1 cellular context compared by ENCODE assay signal in the genomic region with DNA sequence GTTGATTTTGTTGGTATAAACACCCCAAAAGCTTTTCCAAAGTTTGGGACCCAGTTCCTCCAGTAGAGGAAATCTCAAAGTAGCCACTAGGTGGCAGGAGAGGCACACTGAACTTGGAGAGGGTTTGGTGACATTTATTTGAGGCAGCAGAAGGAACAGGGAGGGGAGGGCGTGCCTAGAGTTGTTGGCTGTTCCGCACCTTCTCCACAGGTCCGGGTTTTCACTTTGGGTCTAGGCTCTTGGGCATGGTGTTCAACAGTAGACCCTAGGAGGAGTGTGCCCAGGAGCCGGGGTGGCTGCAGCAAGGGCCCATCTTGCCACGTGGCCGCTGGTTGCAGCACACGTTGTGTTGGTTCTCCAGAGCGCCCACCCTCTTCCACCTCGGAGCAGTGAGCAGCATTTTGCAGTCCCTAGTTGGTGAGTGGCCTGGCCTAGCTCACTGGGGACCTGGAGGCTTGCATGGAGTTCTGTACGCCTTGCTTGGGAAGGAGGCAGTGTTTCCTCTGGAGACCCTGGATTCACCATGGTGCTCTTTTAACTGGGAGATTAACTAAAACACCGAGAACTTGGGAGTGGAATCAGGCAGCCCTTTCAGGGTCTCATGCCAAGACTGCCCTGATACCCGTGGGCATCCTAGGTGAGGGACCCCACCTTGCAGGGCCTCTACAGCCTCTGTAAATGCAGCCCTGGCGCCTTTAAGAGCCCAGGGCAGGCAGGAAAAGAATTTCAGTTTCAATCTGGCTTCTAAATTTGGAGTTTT.
TF ChIP-seq lines count a peak whose summit lies in the region.

No MANE protein-coding gene starts in this region.

TF ChIP-seq in K562, 482 proteins besides CTCF, POLR2A, EP300 and RAD21 (continued from another document and continues in another):
- TF ChIP-seq, protein P1, sequence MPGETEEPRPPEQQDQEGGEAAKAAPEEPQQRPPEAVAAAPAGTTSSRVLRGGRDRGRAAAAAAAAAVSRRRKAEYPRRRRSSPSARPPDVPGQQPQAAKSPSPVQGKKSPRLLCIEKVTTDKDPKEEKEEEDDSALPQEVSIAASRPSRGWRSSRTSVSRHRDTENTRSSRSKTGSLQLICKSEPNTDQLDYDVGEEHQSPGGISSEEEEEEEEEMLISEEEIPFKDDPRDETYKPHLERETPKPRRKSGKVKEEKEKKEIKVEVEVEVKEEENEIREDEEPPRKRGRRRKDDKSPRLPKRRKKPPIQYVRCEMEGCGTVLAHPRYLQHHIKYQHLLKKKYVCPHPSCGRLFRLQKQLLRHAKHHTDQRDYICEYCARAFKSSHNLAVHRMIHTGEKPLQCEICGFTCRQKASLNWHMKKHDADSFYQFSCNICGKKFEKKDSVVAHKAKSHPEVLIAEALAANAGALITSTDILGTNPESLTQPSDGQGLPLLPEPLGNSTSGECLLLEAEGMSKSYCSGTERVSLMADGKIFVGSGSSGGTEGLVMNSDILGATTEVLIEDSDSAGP (CRISPR knock-in tag; IDR thresholded peaks at IDR 0.05), result peak; percentile 85
- TF ChIP-seq TARDBP (IDR thresholded peaks at IDR 0.05) (peak; percentile 17; the same call in 1 of the 2 replicates), JUND (IDR thresholded peaks at IDR 0.05; ENCODE audit: borderline replicate concordance, low read depth, low read length) (peak; percentile 30; the same call in 1 of the 2 replicates), JUND (tag; IDR thresholded peaks at IDR 0.05; ENCODE audit: borderline replicate concordance, low read depth, low read length) (peak; percentile 12; the same call in 1 of the 3 replicates), SNRNP70 (optimal IDR thresholded peaks at IDR 0.05; ENCODE audit: low read depth, low read length) (no peak), SMAD3 (CRISPR knock-in tag; conservative IDR thresholded peaks at IDR 0.05) (no peak), PRPF4 (IDR thresholded peaks at IDR 0.05; ENCODE audit: insufficient read depth, low read depth, low read length, poor library complexity, severe bottlenecking) (no peak), ZFP36 (IDR thresholded peaks at IDR 0.05; ENCODE audit: low read depth, low read length, partially characterized antibody) (no peak), ZNF165 (CRISPR knock-in tag; IDR thresholded peaks at IDR 0.05; ENCODE audit: borderline replicate concordance) (no peak), ZFX (CRISPR knock-in tag; IDR thresholded peaks at IDR 0.05) (no peak), TEAD2 (tag; IDR thresholded peaks at IDR 0.05) (no peak), ZNF717 (CRISPR knock-in tag; IDR thresholded peaks at IDR 0.05) (no peak), MYC (IDR thresholded peaks at IDR 0.05; ENCODE audit: low read depth, low read length) (peak; percentile 82), MYC (CRISPR knock-in tag; IDR thresholded peaks at IDR 0.05; ENCODE audit: borderline replicate concordance, low read depth) (peak; percentile 90; the same call in 1 of the 2 replicates), NELFE (IDR thresholded peaks at IDR 0.05; ENCODE audit: insufficient read depth, insufficient read length) (no peak), KLF13 (tag; IDR thresholded peaks at IDR 0.05; ENCODE audit: borderline replicate concordance, low read depth) (peak; percentile 72; the same call in 1 of the 2 replicates), ZNF551 (CRISPR knock-in tag; IDR thresholded peaks at IDR 0.05) (no peak), SREBF2 (CRISPR knock-in tag; IDR thresholded peaks at IDR 0.05) (no peak), MAZ (CRISPR knock-in tag; conservative IDR thresholded peaks at IDR 0.05 in 1 of 2, IDR thresholded peaks at IDR 0.05 in 1 of 2) (peak; percentile 6 to 83; a peak in 3 of 4 replicates), ATF1 (CRISPR knock-in tag; IDR thresholded peaks at IDR 0.05) (no peak), ATF1 (tag; IDR thresholded peaks at IDR 0.05) (no peak)
- TF ChIP-seq, protein P2, sequence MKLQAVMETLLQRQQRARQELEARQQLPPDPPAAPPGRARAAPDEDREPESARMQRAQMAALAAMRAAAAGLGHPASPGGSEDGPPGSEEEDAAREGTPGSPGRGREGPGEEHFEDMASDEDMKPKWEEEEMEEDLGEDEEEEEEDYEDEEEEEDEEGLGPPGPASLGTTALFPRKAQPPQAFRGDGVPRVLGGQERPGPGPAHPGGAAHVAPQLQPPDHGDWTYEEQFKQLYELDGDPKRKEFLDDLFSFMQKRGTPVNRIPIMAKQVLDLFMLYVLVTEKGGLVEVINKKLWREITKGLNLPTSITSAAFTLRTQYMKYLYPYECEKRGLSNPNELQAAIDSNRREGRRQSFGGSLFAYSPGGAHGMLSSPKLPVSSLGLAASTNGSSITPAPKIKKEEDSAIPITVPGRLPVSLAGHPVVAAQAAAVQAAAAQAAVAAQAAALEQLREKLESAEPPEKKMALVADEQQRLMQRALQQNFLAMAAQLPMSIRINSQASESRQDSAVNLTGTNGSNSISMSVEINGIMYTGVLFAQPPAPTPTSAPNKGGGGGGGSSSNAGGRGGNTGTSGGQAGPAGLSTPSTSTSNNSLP (IDR thresholded peaks at IDR 0.05; ENCODE audit: borderline replicate concordance, low read depth, low read length), result no peak
- TF ChIP-seq, protein P3, sequence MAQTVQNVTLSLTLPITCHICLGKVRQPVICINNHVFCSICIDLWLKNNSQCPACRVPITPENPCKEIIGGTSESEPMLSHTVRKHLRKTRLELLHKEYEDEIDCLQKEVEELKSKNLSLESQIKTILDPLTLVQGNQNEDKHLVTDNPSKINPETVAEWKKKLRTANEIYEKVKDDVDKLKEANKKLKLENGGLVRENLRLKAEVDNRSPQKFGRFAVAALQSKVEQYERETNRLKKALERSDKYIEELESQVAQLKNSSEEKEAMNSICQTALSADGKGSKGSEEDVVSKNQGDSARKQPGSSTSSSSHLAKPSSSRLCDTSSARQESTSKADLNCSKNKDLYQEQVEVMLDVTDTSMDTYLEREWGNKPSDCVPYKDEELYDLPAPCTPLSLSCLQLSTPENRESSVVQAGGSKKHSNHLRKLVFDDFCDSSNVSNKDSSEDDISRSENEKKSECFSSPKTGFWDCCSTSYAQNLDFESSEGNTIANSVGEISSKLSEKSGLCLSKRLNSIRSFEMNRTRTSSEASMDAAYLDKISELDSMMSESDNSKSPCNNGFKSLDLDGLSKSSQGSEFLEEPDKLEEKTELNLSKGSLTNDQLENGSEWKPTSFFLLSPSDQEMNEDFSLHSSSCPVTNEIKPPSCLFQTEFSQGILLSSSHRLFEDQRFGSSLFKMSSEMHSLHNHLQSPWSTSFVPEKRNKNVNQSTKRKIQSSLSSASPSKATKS (CRISPR knock-in tag; IDR thresholded peaks at IDR 0.05), result no peak
- TF ChIP-seq, protein P4, sequence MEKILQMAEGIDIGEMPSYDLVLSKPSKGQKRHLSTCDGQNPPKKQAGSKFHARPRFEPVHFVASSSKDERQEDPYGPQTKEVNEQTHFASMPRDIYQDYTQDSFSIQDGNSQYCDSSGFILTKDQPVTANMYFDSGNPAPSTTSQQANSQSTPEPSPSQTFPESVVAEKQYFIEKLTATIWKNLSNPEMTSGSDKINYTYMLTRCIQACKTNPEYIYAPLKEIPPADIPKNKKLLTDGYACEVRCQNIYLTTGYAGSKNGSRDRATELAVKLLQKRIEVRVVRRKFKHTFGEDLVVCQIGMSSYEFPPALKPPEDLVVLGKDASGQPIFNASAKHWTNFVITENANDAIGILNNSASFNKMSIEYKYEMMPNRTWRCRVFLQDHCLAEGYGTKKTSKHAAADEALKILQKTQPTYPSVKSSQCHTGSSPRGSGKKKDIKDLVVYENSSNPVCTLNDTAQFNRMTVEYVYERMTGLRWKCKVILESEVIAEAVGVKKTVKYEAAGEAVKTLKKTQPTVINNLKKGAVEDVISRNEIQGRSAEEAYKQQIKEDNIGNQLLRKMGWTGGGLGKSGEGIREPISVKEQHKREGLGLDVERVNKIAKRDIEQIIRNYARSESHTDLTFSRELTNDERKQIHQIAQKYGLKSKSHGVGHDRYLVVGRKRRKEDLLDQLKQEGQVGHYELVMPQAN (IDR thresholded peaks at IDR 0.05; ENCODE audit: borderline replicate concordance), result peak; percentile 45; the same call in 1 of the 2 replicates
- TF ChIP-seq, protein P5, sequence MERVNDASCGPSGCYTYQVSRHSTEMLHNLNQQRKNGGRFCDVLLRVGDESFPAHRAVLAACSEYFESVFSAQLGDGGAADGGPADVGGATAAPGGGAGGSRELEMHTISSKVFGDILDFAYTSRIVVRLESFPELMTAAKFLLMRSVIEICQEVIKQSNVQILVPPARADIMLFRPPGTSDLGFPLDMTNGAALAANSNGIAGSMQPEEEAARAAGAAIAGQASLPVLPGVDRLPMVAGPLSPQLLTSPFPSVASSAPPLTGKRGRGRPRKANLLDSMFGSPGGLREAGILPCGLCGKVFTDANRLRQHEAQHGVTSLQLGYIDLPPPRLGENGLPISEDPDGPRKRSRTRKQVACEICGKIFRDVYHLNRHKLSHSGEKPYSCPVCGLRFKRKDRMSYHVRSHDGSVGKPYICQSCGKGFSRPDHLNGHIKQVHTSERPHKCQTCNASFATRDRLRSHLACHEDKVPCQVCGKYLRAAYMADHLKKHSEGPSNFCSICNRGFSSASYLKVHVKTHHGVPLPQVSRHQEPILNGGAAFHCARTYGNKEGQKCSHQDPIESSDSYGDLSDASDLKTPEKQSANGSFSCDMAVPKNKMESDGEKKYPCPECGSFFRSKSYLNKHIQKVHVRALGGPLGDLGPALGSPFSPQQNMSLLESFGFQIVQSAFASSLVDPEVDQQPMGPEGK (CRISPR knock-in tag; IDR thresholded peaks at IDR 0.05; ENCODE audit: borderline replicate concordance), result 0 out of 2 replicates have a peak, but pooled peaks have one; percentile 44
- TF ChIP-seq, protein P6, sequence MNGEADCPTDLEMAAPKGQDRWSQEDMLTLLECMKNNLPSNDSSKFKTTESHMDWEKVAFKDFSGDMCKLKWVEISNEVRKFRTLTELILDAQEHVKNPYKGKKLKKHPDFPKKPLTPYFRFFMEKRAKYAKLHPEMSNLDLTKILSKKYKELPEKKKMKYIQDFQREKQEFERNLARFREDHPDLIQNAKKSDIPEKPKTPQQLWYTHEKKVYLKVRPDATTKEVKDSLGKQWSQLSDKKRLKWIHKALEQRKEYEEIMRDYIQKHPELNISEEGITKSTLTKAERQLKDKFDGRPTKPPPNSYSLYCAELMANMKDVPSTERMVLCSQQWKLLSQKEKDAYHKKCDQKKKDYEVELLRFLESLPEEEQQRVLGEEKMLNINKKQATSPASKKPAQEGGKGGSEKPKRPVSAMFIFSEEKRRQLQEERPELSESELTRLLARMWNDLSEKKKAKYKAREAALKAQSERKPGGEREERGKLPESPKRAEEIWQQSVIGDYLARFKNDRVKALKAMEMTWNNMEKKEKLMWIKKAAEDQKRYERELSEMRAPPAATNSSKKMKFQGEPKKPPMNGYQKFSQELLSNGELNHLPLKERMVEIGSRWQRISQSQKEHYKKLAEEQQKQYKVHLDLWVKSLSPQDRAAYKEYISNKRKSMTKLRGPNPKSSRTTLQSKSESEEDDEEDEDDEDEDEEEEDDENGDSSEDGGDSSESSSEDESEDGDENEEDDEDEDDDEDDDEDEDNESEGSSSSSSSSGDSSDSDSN (IDR thresholded peaks at IDR 0.05; ENCODE audit: borderline replicate concordance in 1 of 2, low read depth in 2 of 2, low read length in 2 of 2), result no peak
- TF ChIP-seq, protein P7, sequence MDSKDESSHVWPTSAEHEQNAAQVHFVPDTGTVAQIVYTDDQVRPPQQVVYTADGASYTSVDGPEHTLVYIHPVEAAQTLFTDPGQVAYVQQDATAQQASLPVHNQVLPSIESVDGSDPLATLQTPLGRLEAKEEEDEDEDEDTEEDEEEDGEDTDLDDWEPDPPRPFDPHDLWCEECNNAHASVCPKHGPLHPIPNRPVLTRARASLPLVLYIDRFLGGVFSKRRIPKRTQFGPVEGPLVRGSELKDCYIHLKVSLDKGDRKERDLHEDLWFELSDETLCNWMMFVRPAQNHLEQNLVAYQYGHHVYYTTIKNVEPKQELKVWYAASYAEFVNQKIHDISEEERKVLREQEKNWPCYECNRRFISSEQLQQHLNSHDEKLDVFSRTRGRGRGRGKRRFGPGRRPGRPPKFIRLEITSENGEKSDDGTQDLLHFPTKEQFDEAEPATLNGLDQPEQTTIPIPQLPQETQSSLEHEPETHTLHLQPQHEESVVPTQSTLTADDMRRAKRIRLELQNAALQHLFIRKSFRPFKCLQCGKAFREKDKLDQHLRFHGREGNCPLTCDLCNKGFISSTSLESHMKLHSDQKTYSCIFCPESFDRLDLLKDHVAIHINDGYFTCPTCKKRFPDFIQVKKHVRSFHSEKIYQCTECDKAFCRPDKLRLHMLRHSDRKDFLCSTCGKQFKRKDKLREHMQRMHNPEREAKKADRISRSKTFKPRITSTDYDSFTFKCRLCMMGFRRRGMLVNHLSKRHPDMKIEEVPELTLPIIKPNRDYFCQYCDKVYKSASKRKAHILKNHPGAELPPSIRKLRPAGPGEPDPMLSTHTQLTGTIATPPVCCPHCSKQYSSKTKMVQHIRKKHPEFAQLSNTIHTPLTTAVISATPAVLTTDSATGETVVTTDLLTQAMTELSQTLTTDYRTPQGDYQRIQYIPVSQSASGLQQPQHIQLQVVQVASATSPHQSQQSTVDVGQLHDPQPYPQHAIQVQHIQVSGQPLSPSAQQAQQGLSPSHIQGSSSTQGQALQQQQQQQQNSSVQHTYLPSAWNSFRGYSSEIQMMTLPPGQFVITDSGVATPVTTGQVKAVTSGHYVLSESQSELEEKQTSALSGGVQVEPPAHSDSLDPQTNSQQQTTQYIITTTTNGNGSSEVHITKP (IDR thresholded peaks at IDR 0.05; ENCODE audit: partially characterized antibody), result no peak
- TF ChIP-seq, protein P8, sequence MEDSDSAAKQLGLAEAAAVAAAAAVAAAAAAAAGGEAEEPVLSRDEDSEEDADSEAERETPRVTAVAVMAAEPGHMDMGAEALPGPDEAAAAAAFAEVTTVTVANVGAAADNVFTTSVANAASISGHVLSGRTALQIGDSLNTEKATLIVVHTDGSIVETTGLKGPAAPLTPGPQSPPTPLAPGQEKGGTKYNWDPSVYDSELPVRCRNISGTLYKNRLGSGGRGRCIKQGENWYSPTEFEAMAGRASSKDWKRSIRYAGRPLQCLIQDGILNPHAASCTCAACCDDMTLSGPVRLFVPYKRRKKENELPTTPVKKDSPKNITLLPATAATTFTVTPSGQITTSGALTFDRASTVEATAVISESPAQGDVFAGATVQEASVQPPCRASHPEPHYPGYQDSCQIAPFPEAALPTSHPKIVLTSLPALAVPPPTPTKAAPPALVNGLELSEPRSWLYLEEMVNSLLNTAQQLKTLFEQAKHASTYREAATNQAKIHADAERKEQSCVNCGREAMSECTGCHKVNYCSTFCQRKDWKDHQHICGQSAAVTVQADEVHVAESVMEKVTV (CRISPR knock-in tag; IDR thresholded peaks at IDR 0.05), result peak; percentile 91
- TF ChIP-seq, protein P9, sequence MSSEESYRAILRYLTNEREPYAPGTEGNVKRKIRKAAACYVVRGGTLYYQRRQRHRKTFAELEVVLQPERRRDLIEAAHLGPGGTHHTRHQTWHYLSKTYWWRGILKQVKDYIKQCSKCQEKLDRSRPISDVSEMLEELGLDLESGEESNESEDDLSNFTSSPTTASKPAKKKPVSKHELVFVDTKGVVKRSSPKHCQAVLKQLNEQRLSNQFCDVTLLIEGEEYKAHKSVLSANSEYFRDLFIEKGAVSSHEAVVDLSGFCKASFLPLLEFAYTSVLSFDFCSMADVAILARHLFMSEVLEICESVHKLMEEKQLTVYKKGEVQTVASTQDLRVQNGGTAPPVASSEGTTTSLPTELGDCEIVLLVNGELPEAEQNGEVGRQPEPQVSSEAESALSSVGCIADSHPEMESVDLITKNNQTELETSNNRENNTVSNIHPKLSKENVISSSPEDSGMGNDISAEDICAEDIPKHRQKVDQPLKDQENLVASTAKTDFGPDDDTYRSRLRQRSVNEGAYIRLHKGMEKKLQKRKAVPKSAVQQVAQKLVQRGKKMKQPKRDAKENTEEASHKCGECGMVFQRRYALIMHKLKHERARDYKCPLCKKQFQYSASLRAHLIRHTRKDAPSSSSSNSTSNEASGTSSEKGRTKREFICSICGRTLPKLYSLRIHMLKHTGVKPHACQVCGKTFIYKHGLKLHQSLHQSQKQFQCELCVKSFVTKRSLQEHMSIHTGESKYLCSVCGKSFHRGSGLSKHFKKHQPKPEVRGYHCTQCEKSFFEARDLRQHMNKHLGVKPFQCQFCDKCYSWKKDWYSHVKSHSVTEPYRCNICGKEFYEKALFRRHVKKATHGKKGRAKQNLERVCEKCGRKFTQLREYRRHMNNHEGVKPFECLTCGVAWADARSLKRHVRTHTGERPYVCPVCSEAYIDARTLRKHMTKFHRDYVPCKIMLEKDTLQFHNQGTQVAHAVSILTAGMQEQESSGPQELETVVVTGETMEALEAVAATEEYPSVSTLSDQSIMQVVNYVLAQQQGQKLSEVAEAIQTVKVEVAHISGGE (CRISPR knock-in tag; IDR thresholded peaks at IDR 0.05), result no peak
